27 cellular contexts compared by ENCODE assay signal in the genomic region with DNA sequence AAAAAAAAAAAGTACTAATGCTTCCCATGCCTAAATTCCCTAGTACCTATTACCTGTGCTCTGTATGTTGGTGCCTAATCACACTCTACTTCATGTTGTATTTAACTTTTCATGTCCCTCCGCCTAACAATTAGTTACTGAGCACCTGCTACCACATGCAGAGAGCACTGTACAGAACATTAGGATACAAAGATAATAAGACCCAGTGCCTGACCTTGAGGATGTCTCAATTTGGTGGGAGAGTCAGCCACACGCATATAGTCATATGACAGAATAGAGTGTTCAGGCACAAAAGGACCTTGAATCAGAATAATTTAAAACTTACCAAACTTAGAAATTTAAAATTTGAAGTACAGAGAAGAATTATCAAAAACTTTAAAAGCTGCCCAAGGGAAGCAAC.
"Had no signal": no experiment of that assay in that cellular context is flagged by ENCODE, and none has a peak within 500 bp of the region (broad histone marks: within the 10 kb centered on the region; RNA-seq: fewer than 3 reads in every experiment).

No MANE protein-coding gene starts in this region.

- DNase-seq: activated CD4-positive, alpha-beta memory T cell treated with anti-CD3 and anti-CD28 coated beads for 36 hours; activated CD4-positive, alpha-beta T cell treated with anti-CD3 and anti-CD28 coated beads, Interleukin-2, amount 10 ng/mL, durations not matched to agents 24 days and 14 days; activated CD4-positive, CD25-positive, alpha-beta regulatory T cell treated with anti-CD3 and anti-CD28 coated beads, Interleukin-2, amount 50 U/mL, for 72 hours; activated CD8-positive, alpha-beta memory T cell treated with anti-CD3 and anti-CD28 coated beads, Interleukin-2, amount 50 U/mL, for 4 hours; activated effector memory CD4-positive, alpha-beta T cell treated with anti-CD3 and anti-CD28 coated beads, Interleukin-2, amount 50 U/mL, for 16 hours; activated naive CD4-positive, alpha-beta T cell treated with anti-CD3 and anti-CD28 coated beads for 36 hours; activated naive CD8-positive, alpha-beta T cell treated with anti-CD3 and anti-CD28 coated beads for 36 hours; activated T-cell treated with anti-CD3 and anti-CD28 coated beads, Interleukin-2, amount 50 U/mL, for 1 hour; caudate nucleus; effector CD4-positive, alpha-beta T cell; esophagus squamous epithelium; foreskin melanocyte; glutamatergic neuron; islet precursor cell; naive B cell; ovary; stimulated activated CD4-positive, alpha-beta T cell treated with anti-CD3 and anti-CD28 coated beads, Interleukin-1b, Interleukin-23, amount 100 ng/mL, for 48 hours; stimulated activated CD4-positive, alpha-beta T cell treated with anti-CD3 and anti-CD28 coated beads, Interleukin-4, amount 100 ng/mL, for 4 hours; stimulated activated CD8-positive, alpha-beta memory T cell treated with anti-CD3 and anti-CD28 coated beads, Interleukin-4, amount 100 ng/mL, for 48 hours; stimulated activated naive CD8-positive, alpha-beta T cell treated with anti-CD3 and anti-CD28 coated beads, Interleukin-15, amount 100 ng/mL, for 72 hours; T-helper 2 cell had no signal

- H3K4me3 ChIP-seq: adrenal gland, ascending aorta, esophagus squamous epithelium, hepatocyte, ovary, smooth muscle cell, thyroid gland had no signal

- ATAC-seq: stimulated activated memory B cell treated with anti-CD40 and anti-IgM and Interleukin-4, amounts not matched to agents 10 μg/mL and 1 μg/mL and 100 μg/mL, for 72 hours; stimulated activated naive CD8-positive, alpha-beta T cell treated with anti-CD3 and anti-CD28 coated beads, Interleukin-15, amount 100 ng/mL, for 72 hours had no signal

- H3K4me1 ChIP-seq: thyroid gland had no signal

- H3K27me3 ChIP-seq: adrenal gland, ascending aorta, esophagus squamous epithelium, hepatocyte, ovary, thyroid gland had no signal

- H3K9me3 ChIP-seq: adrenal gland, ascending aorta, esophagus squamous epithelium, ovary, thyroid gland had no signal

- H3K27ac ChIP-seq: adrenal gland, ascending aorta, hepatocyte, ovary, thyroid gland had no signal

- H3K36me3 ChIP-seq: adrenal gland, ovary had no signal
